ENCODE assay signal across 11 cellular contexts in genomic region chr5:157520911-157521703, GRCh38. TPM values are rescaled to one million over a fixed set of nuclear protein-coding genes. Genes with fewer than 3 reads are reported as not detected.
DNase-seq lines count a peak whose midpoint lies in the region; ATAC-seq and TF ChIP-seq lines count a peak whose summit lies in the region.
"Had no signal": no experiment of that assay in that cellular context is flagged by ENCODE, and none has a peak within 500 bp of the region (broad histone marks: within the 10 kb centered on the region; RNA-seq: fewer than 3 reads in every experiment).

No MANE protein-coding gene starts in this region.

- H3K27me3 Mint-ChIP-seq in activated CD4-positive, alpha-beta T cell treated with anti-CD3 and anti-CD28 coated beads, Interleukin-2, amount 10 ng/mL, durations not matched to agents 7 days and 5 days = no peaks in the 10 kb centered on the region
- H3K27me3 Mint-ChIP-seq: central memory CD8-positive, alpha-beta T cell had no signal

- DNase-seq in activated CD4-positive, alpha-beta T cell treated with anti-CD3 and anti-CD28 coated beads, Interleukin-2, amount 10 ng/mL, durations not matched to agents 7 days and 5 days = no peak
- DNase-seq in activated CD4-positive, alpha-beta T cell treated with anti-CD3 and anti-CD28 coated beads, Interleukin-2, amount 50 U/mL, for 48 hours = no peak
- DNase-seq in coronary artery (ENCODE audit: low spot score) (peak; percentile 81), left lobe of liver (ENCODE audit: low spot score) (no peak), upper lobe of left lung (peak in 1 of 2 donors; percentile 45), SK-N-SH (no peak)
- DNase-seq: NCI-H1417 had no signal

- POLR2A ChIA-PET in activated CD4-positive, alpha-beta T cell treated with anti-CD3 and anti-CD28 coated beads, Interleukin-2, amount 10 ng/mL, durations not matched to agents 7 days and 5 days (lab: Charles Lee) = no interaction called here
- POLR2A ChIA-PET in SK-N-SH (lab: Yijun Ruan, JAX) = no interaction called here

- ATAC-seq in left lobe of liver (peak; percentile 58), upper lobe of left lung (ENCODE audit: low FRiP score in 2 of 2) (peak; percentile 32 to 54), HG02623 (IDR thresholded peaks at IDR 0.05; ENCODE audit: unreplicated experiment) (no peak), GM21737 (IDR thresholded peaks at IDR 0.05; ENCODE audit: unreplicated experiment) (no peak)
- ATAC-seq: Panc1 had no signal

- no peak overlapping the region for H3K9ac ChIP-seq in SK-N-SH

- TF ChIP-seq RAD21 in SK-N-SH (IDR thresholded peaks at IDR 0.05; ENCODE audit: low read length) = no peak

- CTCF ChIA-PET in activated CD4-positive, alpha-beta T cell treated with anti-CD3 and anti-CD28 coated beads, Interleukin-2, amount 10 ng/mL, durations not matched to agents 7 days and 5 days (lab: Charles Lee) = interaction anchor here (1.3 to 1.7 kb wide), 2 partner anchors 11 to 20 kb away, joined by 4 to 5 read pairs; no protein-coding TSS in a partner anchor
- CTCF ChIA-PET in SK-N-SH (lab: Yijun Ruan, JAX) = no interaction called here

- peak overlapping the region; percentile 43 to 79 for H3K27ac ChIP-seq in coronary artery
- H3K27ac ChIP-seq in upper lobe of left lung = peak overlapping the region; percentile 39 to 67 (median 58)
- peak overlapping the region in 1 of 2 experiments; percentile 38; a peak in 1 of 4 replicates for H3K27ac ChIP-seq in SK-N-SH (ENCODE audit: low read depth in 2 of 2, low read length in 1 of 2)

- H3K36me3 ChIP-seq in upper lobe of left lung (no peaks in the 10 kb centered on the region), SK-N-SH (replicated peaks in 1 of 2; ENCODE audit: control insufficient read depth in 1 of 2, insufficient read depth in 2 of 2, low read length in 1 of 2) (peaks cover 6 to 54% of the 10 kb centered on the region in 2 experiments)

- TF ChIP-seq CTCF in coronary artery (IDR thresholded peaks at IDR 0.05) = no peak
- TF ChIP-seq CTCF in upper lobe of left lung (IDR thresholded peaks at IDR 0.05) = peak in 3 of 6 experiments; percentile 31 to 53 (median 42)
- TF ChIP-seq CTCF in SK-N-SH (IDR thresholded peaks at IDR 0.05) = no peak

- H3K9me2 ChIP-seq in SK-N-SH = no peaks in the 10 kb centered on the region

- H3K4me3 ChIP-seq in coronary artery = no peak overlapping the region
- no peak overlapping the region for H3K4me3 ChIP-seq in upper lobe of left lung
- no peak overlapping the region for H3K4me3 ChIP-seq in SK-N-SH (ENCODE audit: low read depth in 2 of 2, low read length in 1 of 2)

- H3K9me3 ChIP-seq in upper lobe of left lung = no peaks in the 10 kb centered on the region
- no peaks in the 10 kb centered on the region for H3K9me3 ChIP-seq in SK-N-SH

- no peak overlapping the region for H2AFZ ChIP-seq in SK-N-SH (ENCODE audit: low read depth)

- H3K9me3 Mint-ChIP-seq in activated CD4-positive, alpha-beta T cell treated with anti-CD3 and anti-CD28 coated beads, Interleukin-2, amount 10 ng/mL, durations not matched to agents 7 days and 5 days = no peaks in the 10 kb centered on the region
- H3K9me3 Mint-ChIP-seq: central memory CD8-positive, alpha-beta T cell had no signal

- peaks cover 75% of the 10 kb centered on the region for H3K36me3 Mint-ChIP-seq in activated CD4-positive, alpha-beta T cell treated with anti-CD3 and anti-CD28 coated beads, Interleukin-2, amount 10 ng/mL, durations not matched to agents 7 days and 5 days (ENCODE audit: low read depth)

- H3K4me1 Mint-ChIP-seq in activated CD4-positive, alpha-beta T cell treated with anti-CD3 and anti-CD28 coated beads, Interleukin-2, amount 10 ng/mL, durations not matched to agents 7 days and 5 days = peaks cover 56% of the 10 kb centered on the region
- H3K4me1 Mint-ChIP-seq: central memory CD8-positive, alpha-beta T cell had no signal

- peak overlapping the region; percentile 25 for H3K27ac Mint-ChIP-seq in activated CD4-positive, alpha-beta T cell treated with anti-CD3 and anti-CD28 coated beads, Interleukin-2, amount 10 ng/mL, durations not matched to agents 7 days and 5 days

- peak in 3 of 4 donors; percentile 95 to 98 (median 97) for TF ChIP-seq EP300 in upper lobe of left lung (IDR thresholded peaks at IDR 0.05)
- no peak for TF ChIP-seq EP300 in SK-N-SH (IDR thresholded peaks at IDR 0.05; ENCODE audit: borderline replicate concordance in 1 of 2, low read depth in 1 of 2, low read length in 1 of 2)

- H3K4me2 ChIP-seq in SK-N-SH = no peak overlapping the region

- H3F3A ChIP-seq in SK-N-SH (replicated peaks; ENCODE audit: insufficient read depth) = peaks cover 45% of the 10 kb centered on the region

- H3K27me3 ChIP-seq in upper lobe of left lung = no peaks in the 10 kb centered on the region
- H3K27me3 ChIP-seq in SK-N-SH (ENCODE audit: insufficient read depth) = no peaks in the 10 kb centered on the region

- no peaks in the 10 kb centered on the region; the same call in 1 of the 2 replicates for H4K20me1 ChIP-seq in SK-N-SH (ENCODE audit: insufficient read depth)

- H3K4me3 Mint-ChIP-seq in activated CD4-positive, alpha-beta T cell treated with anti-CD3 and anti-CD28 coated beads, Interleukin-2, amount 10 ng/mL, durations not matched to agents 7 days and 5 days = no peak overlapping the region
- H3K4me3 Mint-ChIP-seq: central memory CD8-positive, alpha-beta T cell had no signal

- peaks cover 74% of the 10 kb centered on the region; the same call in 1 of the 2 replicates for H3K79me2 ChIP-seq in SK-N-SH (ENCODE audit: insufficient read depth)

- 65 to 73% methylated on average over 8 to 9 of the region's 9 CpGs for WGBS in upper lobe of left lung, 2 donors
- 84% methylated on average over 9 of the region's 9 CpGs for WGBS in SK-N-SH (ENCODE audit: low lambda C conversion rate)

- H3K4me1 ChIP-seq in upper lobe of left lung (peaks cover 3 to 23% (median 10%) of the 10 kb centered on the region in 4 donors), SK-N-SH (ENCODE audit: control insufficient read depth in 1 of 2, insufficient read depth in 2 of 2, low read depth in 1 of 2, low read length in 1 of 2) (peaks cover 15 to 22% of the 10 kb centered on the region in 2 experiments; a peak in 3 of 4 replicates)

- TF ChIP-seq POLR2A in upper lobe of left lung (IDR thresholded peaks at IDR 0.05) = no peak

TF ChIP-seq in SK-N-SH, 30 proteins besides CTCF, POLR2A, EP300 and RAD21:
- TF ChIP-seq PBX3 (IDR thresholded peaks at IDR 0.05) = no peak; the same call in 1 of the 2 replicates
- TF ChIP-seq JUND (IDR thresholded peaks at IDR 0.05) = no peak
- TF ChIP-seq MXI1 (IDR thresholded peaks at IDR 0.05; ENCODE audit: low read depth, low read length) = no peak
- no peak for TF ChIP-seq POLR2AphosphoS5 (IDR thresholded peaks at IDR 0.05; ENCODE audit: low read depth, low read length)
- TF ChIP-seq IRF3 (IDR thresholded peaks at IDR 0.05; ENCODE audit: low read depth, low read length) = no peak
- no peak for TF ChIP-seq EZH2phosphoT487 (IDR thresholded peaks at IDR 0.05; ENCODE audit: borderline replicate concordance, low read depth)
- TF ChIP-seq USF2 (IDR thresholded peaks at IDR 0.05; ENCODE audit: borderline replicate concordance, low read depth, low read length) = no peak
- no peak for TF ChIP-seq GABPA (IDR thresholded peaks at IDR 0.05; ENCODE audit: low read depth)
- TF ChIP-seq GATA2 (CRISPR knock-in tag; IDR thresholded peaks at IDR 0.05) = no peak
- no peak for TF ChIP-seq USF1 (IDR thresholded peaks at IDR 0.05; ENCODE audit: borderline replicate concordance, low read depth)
- no peak for TF ChIP-seq SIN3A (IDR thresholded peaks at IDR 0.05; ENCODE audit: borderline replicate concordance, low read depth, low read length)
- TF ChIP-seq TCF12 (IDR thresholded peaks at IDR 0.05) = no peak
- TF ChIP-seq MEF2A (IDR thresholded peaks at IDR 0.05; ENCODE audit: borderline replicate concordance, low read depth) = no peak

RNA-seq across cellular contexts. Expression of gene ADAM19, which starts 54.5 kb away (rescaled TPM):
- 100 to 1,000 TPM; 118 to 127 TPM for total RNA-seq in activated CD4-positive, alpha-beta T cell treated with anti-CD3 and anti-CD28 coated beads, Interleukin-2, amount 10 ng/mL, durations not matched to agents 7 days and 5 days
- total RNA-seq in left lobe of liver (2.9 TPM), upper lobe of left lung (10 to 100 TPM in 2 of 6 donors, 1 to 10 TPM in 4; 5.5 to 17.0 (median 7.1) TPM)
- 43.1 and 46.9 TPM in 2 replicates for polyA plus RNA-seq in SK-N-SH (2012; rRNA removed)
- polyA plus RNA-seq in SK-N-SH (2012; cell fraction: cytosol; rRNA removed) = 33.7 and 41.3 TPM in 2 replicates
- polyA plus RNA-seq in SK-N-SH (2012; cell fraction: nucleus; rRNA removed) = 61.7 and 79.6 TPM in 2 replicates

Comparison
In these comparisons a context has a peak if more than half of its experiments do, and no peak if none do; other contexts are left out.
1. ATAC-seq: peak in left lobe of liver (single experiment) and upper lobe of left lung (2 of 2); none in HG02623 (single experiment) and GM21737 (single experiment).
2. RNA of gene ADAM19, which starts 54.5 kb away (total RNA-seq): 118 to 127 TPM in activated CD4-positive, alpha-beta T cell treated with anti-CD3 and anti-CD28 coated beads, Interleukin-2, amount 10 ng/mL, durations not matched to agents 7 days and 5 days; 5.5 to 17.0 TPM in upper lobe of left lung and 2.9 TPM in left lobe of liver (single experiment); every median in the first group is over 4 times any median in the second.